32 cellular contexts compared by ENCODE assay signal in genomic region chr20:62940875-62941274, GRCh38. TPM values are rescaled to one million over a fixed set of nuclear protein-coding genes. Genes with fewer than 3 reads are reported as not detected.
DNase-seq lines count a peak whose midpoint lies in the region; ATAC-seq and TF ChIP-seq lines count a peak whose summit lies in the region.
"Had no signal": no experiment of that assay in that cellular context is flagged by ENCODE, and none has a peak within 500 bp of the region (broad histone marks: within the 10 kb centered on the region; RNA-seq: fewer than 3 reads in every experiment).

No MANE protein-coding gene starts in this region.

- intact Hi-C loops in MCF 10A (cut with micrococcal nuclease) (no loop called here), mammary epithelial cell (cut with micrococcal nuclease) (no loop called here)

- H3K4me1 ChIP-seq in mammary epithelial cell (ENCODE audit: insufficient read depth, low read length) = peaks cover 12% of the 10 kb centered on the region

- 75% methylated on average over 8 of the region's 8 CpGs for WGBS in mammary epithelial cell (ENCODE audit: low coverage, missing lambda C conversion rate)

- H3K27ac Mint-ChIP-seq in MCF 10A (ENCODE audit: low read depth, unreplicated experiment) (no peak overlapping the region), T-helper 17 cell (no peak overlapping the region), type B pancreatic cell (no peak overlapping the region)
- H3K27ac Mint-ChIP-seq: activated CD4-positive, alpha-beta T cell treated with anti-CD3 and anti-CD28 coated beads, Interleukin-2, amount 10 ng/mL, durations not matched to agents 7 days and 5 days; activated CD8-positive, alpha-beta memory T cell treated with anti-CD3 and anti-CD28 coated beads, Interleukin-2, amount 10 ng/mL, durations not matched to agents 7 days and 5 days; B cell had no signal

- peaks cover 88% of the 10 kb centered on the region for H3K79me2 ChIP-seq in mammary epithelial cell (ENCODE audit: insufficient read depth, low read length)

- dilution Hi-C loops in mammary epithelial cell (cut with HindIII; ENCODE audit: low sequenced_read_pairs) = loop anchor here (5.0 kb wide), 1 partner anchor 56 kb away; no protein-coding TSS in a partner anchor

- H3K4me3 Mint-ChIP-seq in MCF 10A (ENCODE audit: unreplicated experiment) (peak overlapping the region; percentile 21), T-helper 17 cell (peak overlapping the region; percentile 55), type B pancreatic cell (peak overlapping the region; percentile 44)
- H3K4me3 Mint-ChIP-seq: activated CD4-positive, alpha-beta T cell treated with anti-CD3 and anti-CD28 coated beads, Interleukin-2, amount 10 ng/mL, durations not matched to agents 7 days and 5 days; activated CD8-positive, alpha-beta memory T cell treated with anti-CD3 and anti-CD28 coated beads, Interleukin-2, amount 10 ng/mL, durations not matched to agents 7 days and 5 days; B cell had no signal

- H3K9me3 ChIP-seq in mammary epithelial cell (replicated peaks; ENCODE audit: insufficient read depth, low read length) (no peaks in the 10 kb centered on the region), T-helper 17 cell (ENCODE audit: control insufficient read depth, low read length, poor library complexity, severe bottlenecking) (no peaks in the 10 kb centered on the region)
- H3K9me3 ChIP-seq: gastroesophageal sphincter, tibial nerve had no signal

- no peak overlapping the region for H3K4me2 ChIP-seq in mammary epithelial cell (ENCODE audit: insufficient read depth, low read depth, low read length)
- H3K4me2 ChIP-seq: hepatocyte, KMS-11 had no signal

- no peak for ATAC-seq in T-helper 17 cell
- ATAC-seq: activated CD8-positive, alpha-beta memory T cell treated with anti-CD3 and anti-CD28 coated beads, Interleukin-2, amount 10 ng/mL, durations not matched to agents 7 days and 5 days; gastroesophageal sphincter; PC-3; right cardiac atrium had no signal

- in situ Hi-C loops in mammary epithelial cell (cut with MboI; ENCODE audit: low sequenced_read_pairs in 2 of 2) = no loop called here

- no peaks in the 10 kb centered on the region for H3K27me3 Mint-ChIP-seq in MCF 10A (ENCODE audit: insufficient read depth, unreplicated experiment)
- no peaks in the 10 kb centered on the region for H3K27me3 Mint-ChIP-seq in T-helper 17 cell
- no peaks in the 10 kb centered on the region for H3K27me3 Mint-ChIP-seq in type B pancreatic cell
- H3K27me3 Mint-ChIP-seq: activated CD4-positive, alpha-beta T cell treated with anti-CD3 and anti-CD28 coated beads, Interleukin-2, amount 10 ng/mL, durations not matched to agents 7 days and 5 days; activated CD8-positive, alpha-beta memory T cell treated with anti-CD3 and anti-CD28 coated beads, Interleukin-2, amount 10 ng/mL, durations not matched to agents 7 days and 5 days; B cell had no signal

- no peaks in the 10 kb centered on the region for H3K27me3 ChIP-seq in mammary epithelial cell (ENCODE audit: insufficient read depth, low read length)
- H3K27me3 ChIP-seq: gastroesophageal sphincter, hepatocyte, tibial nerve had no signal

- H3K9me3 Mint-ChIP-seq in MCF 10A (ENCODE audit: unreplicated experiment) (no peaks in the 10 kb centered on the region), type B pancreatic cell (no peaks in the 10 kb centered on the region)
- H3K9me3 Mint-ChIP-seq: activated CD4-positive, alpha-beta T cell treated with anti-CD3 and anti-CD28 coated beads, Interleukin-2, amount 10 ng/mL, durations not matched to agents 7 days and 5 days had no signal

- H3K36me3 ChIP-seq in mammary epithelial cell (ENCODE audit: insufficient read depth, low read length) = peaks cover 18% of the 10 kb centered on the region

- H4K20me1 ChIP-seq in mammary epithelial cell (ENCODE audit: insufficient read depth, low read length) = no peaks in the 10 kb centered on the region

- H3K27ac ChIP-seq in mammary epithelial cell (ENCODE audit: insufficient read depth, low read depth, low read length) = no peak overlapping the region
- no peak overlapping the region for H3K27ac ChIP-seq in RWPE1
- H3K27ac ChIP-seq: hepatocyte, KMS-11, parathyroid adenoma had no signal

- TF ChIP-seq CTCF in MCF 10A (IDR thresholded peaks at IDR 0.05; ENCODE audit: unreplicated experiment) (no peak), mammary epithelial cell (conservative IDR thresholded peaks at IDR 0.05 in 1 of 2, IDR thresholded peaks at IDR 0.05 in 1 of 2; ENCODE audit: extremely low read depth in 1 of 2, insufficient read depth in 1 of 2, low read depth in 1 of 2, low read length in 2 of 2) (no peak), type B pancreatic cell (conservative IDR thresholded peaks at IDR 0.05) (no peak), RWPE1 (conservative IDR thresholded peaks at IDR 0.05; ENCODE audit: low read depth) (no peak)

- POLR2A ChIA-PET in MCF 10A (lab: Yijun Ruan, JAX) = interaction anchor here (0.8 kb wide), 1 partner anchor 10 kb away, joined by 3 read pairs; no protein-coding TSS in a partner anchor
- POLR2A ChIA-PET in RWPE1 (lab: Yijun Ruan, JAX; ENCODE audit: low non-redundant PET) = no interaction called here

- DNase-seq in MCF 10A (ENCODE audit: unreplicated experiment) (no peak), mammary epithelial cell (no peak), T-helper 17 cell (no peak), mesenteric fat pad (ENCODE audit: low spot score) (peak; percentile 51), type B pancreatic cell (ENCODE audit: extremely low spot score, unreplicated experiment) (no peak), glomerular visceral epithelial cell (ENCODE audit: extremely low spot score) (no peak), RWPE1 (ENCODE audit: low spot score) (no peak)
- no peak for DNase-seq in stimulated activated naive CD4-positive, alpha-beta T cell treated with Interleukin-2 at 50 U/mL for 16 hours (lab: John Stamatoyannopoulos, UW)
- DNase-seq: ACHN; activated CD4-positive, alpha-beta T cell treated with anti-CD3 and anti-CD28 coated beads, Interleukin-2, amount 10 ng/mL, durations not matched to agents 7 days and 5 days; activated CD8-positive, alpha-beta memory T cell treated with anti-CD3 and anti-CD28 coated beads, Interleukin-2, amount 10 ng/mL, durations not matched to agents 7 days and 5 days; activated naive CD4-positive, alpha-beta T cell treated with anti-CD3 and anti-CD28 coated beads, Interleukin-2, amount 50 U/mL, for 16 hours; DMS 273 treated with DMSO at 0.1 percent for 48 hours; effector CD4-positive, alpha-beta T cell; EL; HCEC 1CT; NCI-H2029; NCI-H526; NK-92 treated with Interleukin-12 subunit alpha and Interleukin-12 subunit beta, amount 100 ng/mL, for 24 hours; PC-3; right cardiac atrium; SHP77; stimulated activated CD4-positive, alpha-beta T cell treated with anti-CD3 and anti-CD28 coated beads, Interleukin-12 subunit alpha, Interleukin-12 subunit beta, amount 100 ng/mL, for 4 hours; stimulated activated CD4-positive, alpha-beta T cell treated with anti-CD3 and anti-CD28 coated beads, Interleukin-2, amount 100 ng/mL, for 48 hours had no signal

- H3K4me1 Mint-ChIP-seq in MCF 10A (ENCODE audit: insufficient read depth, unreplicated experiment) = peaks cover 11% of the 10 kb centered on the region
- peaks cover 34% of the 10 kb centered on the region for H3K4me1 Mint-ChIP-seq in T-helper 17 cell
- H3K4me1 Mint-ChIP-seq in type B pancreatic cell (ENCODE audit: unreplicated experiment) = peaks cover 19% of the 10 kb centered on the region

- no peak overlapping the region for H3K4me3 ChIP-seq in mammary epithelial cell (replicated peaks in 1 of 3; ENCODE audit: insufficient read depth in 1 of 3, low read depth in 2 of 3, low read length in 3 of 3)
- H3K4me3 ChIP-seq: gastroesophageal sphincter, hepatocyte, lung, tibial nerve had no signal

- BruUV-seq in MCF 10A (replicated peaks; lab: Mats Ljungman, UMichigan) (no TSS peak), mammary epithelial cell (replicated peaks; lab: Mats Ljungman, UMichigan) (no TSS peak)

- peaks cover 49% of the 10 kb centered on the region for H3K36me3 Mint-ChIP-seq in MCF 10A (ENCODE audit: insufficient read depth, unreplicated experiment)
- no peaks in the 10 kb centered on the region for H3K36me3 Mint-ChIP-seq in T-helper 17 cell (ENCODE audit: low read depth)
- peaks cover 23% of the 10 kb centered on the region for H3K36me3 Mint-ChIP-seq in type B pancreatic cell

- no peak overlapping the region for H3K9ac ChIP-seq in mammary epithelial cell (ENCODE audit: insufficient read depth, low read length)
- H3K9ac ChIP-seq: KMS-11, parathyroid adenoma had no signal

- CTCF ChIA-PET in MCF 10A (lab: Yijun Ruan, JAX) = interaction anchor here (0.5 to 0.7 kb wide), 3 partner anchors 36 to 637 kb away, joined by 3 read pairs; no protein-coding TSS in a partner anchor
- CTCF ChIA-PET in mammary epithelial cell (lab: Charles Lee; ENCODE audit: low non-redundant PET) = no interaction called here
- CTCF ChIA-PET in RWPE1 (lab: Yijun Ruan, JAX) = no interaction called here

- H2AFZ ChIP-seq in mammary epithelial cell (ENCODE audit: low read depth, low read length) = no peak overlapping the region
- H2AFZ ChIP-seq: hepatocyte, parathyroid adenoma had no signal

RNA-seq across cellular contexts. Expression of gene GID8, which starts 2.9 kb away (rescaled TPM):
- total RNA-seq in MCF 10A (2022) (31.6 and 36.4 TPM in 2 replicates), mammary epithelial cell (10 to 100 TPM; 34.5 to 43.2 TPM), T-helper 17 cell (10 to 100 TPM; 33.4 to 39.9 TPM), mesenteric fat pad (22.6 TPM), type B pancreatic cell (ENCODE audit: low replicate concordance) (55.8 and 68.7 TPM in 2 replicates)
- 29.7 TPM for polyA plus RNA-seq in mammary epithelial cell
- polyA minus RNA-seq in mammary epithelial cell = 47.5 TPM

RNA-seq across cellular contexts. Expression of gene SLC17A9, which starts 11.6 kb away (rescaled TPM):
- 0.07 TPM in 1 of 2 replicates, not detected in the other for total RNA-seq in MCF 10A (2022)
- total RNA-seq in mammary epithelial cell = under 1 TPM; 0.33 to 0.67 TPM
- polyA plus RNA-seq in mammary epithelial cell = 0.09 TPM
- polyA minus RNA-seq in mammary epithelial cell = not detected
- 1 to 10 TPM in 1 of 2 donors, under 1 TPM in 1; 0.89 to 2.4 TPM for total RNA-seq in T-helper 17 cell
- 12.7 TPM for total RNA-seq in mesenteric fat pad
- total RNA-seq in type B pancreatic cell (ENCODE audit: low replicate concordance) = 3.9 and 5.6 TPM in 2 replicates
- total RNA-seq: PC-3 had no signal
- polyA plus RNA-seq: neural cell had no signal

RNA-seq across cellular contexts. Expression of gene DIDO1, which starts 14.6 kb away (rescaled TPM):
- total RNA-seq in MCF 10A (2022) (36.8 and 40.7 TPM in 2 replicates), mammary epithelial cell (10 to 100 TPM; 38.7 to 53.2 TPM), T-helper 17 cell (10 to 100 TPM; 58.3 to 65.7 TPM), mesenteric fat pad (39.0 TPM), type B pancreatic cell (ENCODE audit: low replicate concordance) (49.7 and 58.1 TPM in 2 replicates)
- polyA plus RNA-seq in mammary epithelial cell = 13.6 TPM
- polyA minus RNA-seq in mammary epithelial cell = 31.4 TPM
